Comparison of ENCODE assay signal across 20 cellular contexts in the genomic region with DNA sequence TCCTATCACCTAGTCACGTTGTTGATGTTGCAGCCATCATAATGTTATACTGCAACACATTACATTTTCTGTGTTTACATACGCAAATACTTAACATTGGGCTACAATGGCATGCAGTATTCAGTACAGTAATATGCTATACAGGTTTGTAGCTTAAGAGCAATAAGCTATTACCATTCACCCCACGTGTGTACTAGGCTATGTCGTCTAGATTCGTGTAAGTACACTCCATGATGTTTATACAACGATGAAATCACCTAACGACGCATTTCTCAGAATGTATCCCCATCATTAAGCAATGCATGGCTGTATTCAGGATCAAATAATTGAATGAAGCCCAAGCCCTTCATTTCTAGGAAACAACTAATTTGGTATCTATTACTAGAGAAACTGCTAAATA.
"Had no signal": no experiment of that assay in that cellular context is flagged by ENCODE, and none has a peak within 500 bp of the region (broad histone marks: within the 10 kb centered on the region; RNA-seq: fewer than 3 reads in every experiment).

No MANE protein-coding gene starts in this region.

- H3K27me3 ChIP-seq: dorsolateral prefrontal cortex, neural progenitor cell, right lobe of liver, suprapubic skin, transverse colon had no signal

- DNase-seq: dorsolateral prefrontal cortex; effector CD4-positive, alpha-beta T cell; head of caudate nucleus; mammary epithelial cell; mesendoderm; midbrain; naive thymus-derived CD4-positive, alpha-beta T cell; right lobe of liver; small intestine; stimulated activated CD4-positive, alpha-beta T cell treated with anti-CD3 and anti-CD28 coated beads, Interleukin-15, amount 100 ng/mL, for 24 hours; stimulated activated CD4-positive, alpha-beta T cell treated with anti-CD3 and anti-CD28 coated beads, Interleukin-2, amount 100 ng/mL, for 48 hours; stimulated activated naive CD4-positive, alpha-beta T cell; stimulated activated naive CD8-positive, alpha-beta T cell treated with anti-CD3 and anti-CD28 coated beads, Interleukin-15, amount 100 ng/mL, for 72 hours; transverse colon had no signal

- H3K9ac ChIP-seq: neural progenitor cell, parathyroid adenoma had no signal

- H2AFZ ChIP-seq: neural progenitor cell, parathyroid adenoma had no signal

- H3K4me3 ChIP-seq: dorsolateral prefrontal cortex, neural progenitor cell, right lobe of liver, suprapubic skin, transverse colon had no signal

- FAIRE-seq: frontal cortex, keratinocyte, small intestine had no signal

- H3K36me3 ChIP-seq: neural progenitor cell, right lobe of liver, suprapubic skin, transverse colon had no signal

- H3K27ac ChIP-seq: dorsolateral prefrontal cortex, neural progenitor cell, parathyroid adenoma, right lobe of liver, suprapubic skin, transverse colon had no signal

- H3K9me3 ChIP-seq: right lobe of liver, suprapubic skin, transverse colon had no signal

- ATAC-seq: left lobe of liver; naive thymus-derived CD4-positive, alpha-beta T cell; right lobe of liver; stimulated activated naive CD8-positive, alpha-beta T cell treated with anti-CD3 and anti-CD28 coated beads, Interleukin-15, amount 100 ng/mL, for 72 hours had no signal

- H3K4me2 ChIP-seq: neural progenitor cell had no signal

- H3K79me2 ChIP-seq: parathyroid adenoma had no signal
